In genomic region chr19:6800991-6801396, GRCh38 we compare ENCODE assay signal across 8 cellular contexts. TPM values are rescaled to one million over a fixed set of nuclear protein-coding genes. Genes with fewer than 3 reads are reported as not detected.
DNase-seq lines count a peak whose midpoint lies in the region; ATAC-seq, FAIRE-seq and TF ChIP-seq lines count a peak whose summit lies in the region.

No MANE protein-coding gene starts in this region.

- H3K9me2 ChIP-seq in DOHH2 (replicated peaks; ENCODE audit: control insufficient read depth, low read length): no peaks in the 10 kb centered on the region

- H3K4me3 ChIP-seq in DOHH2 (ENCODE audit: low read length) (peak overlapping the region; percentile 77), astrocyte of the spinal cord (ENCODE audit: low read depth, low read length) (no peak overlapping the region), muscle layer of duodenum (ENCODE audit: low read depth in 1 of 2, low read length in 2 of 2) (peak overlapping the region; percentile 48 to 51)
- H3K4me3 ChIP-seq in Jurkat, Clone E6-1 (ENCODE audit: low read length): peak overlapping the region; percentile 56

- H3K27me3 ChIP-seq in DOHH2 (ENCODE audit: control insufficient read depth, low read length) (no peaks in the 10 kb centered on the region), muscle layer of duodenum (ENCODE audit: low read depth, low read length) (no peaks in the 10 kb centered on the region)

- 0 out of 2 replicates have a peak, but pooled peaks cover 4% of the 10 kb centered on the region for H4K20me1 ChIP-seq in DOHH2 (ENCODE audit: control insufficient read depth, insufficient read depth, low read depth, low read length)

- intact Hi-C loops in posterior cingulate gyrus (cut with DNase I): no loop called here

- peak; percentile 26 for DNase-seq in Jurkat, Clone E6-1 (ENCODE audit: low read depth, low spot score)
- DNase-seq in astrocyte of the spinal cord (ENCODE audit: low read depth, low spot score) (peak; percentile 54), posterior cingulate gyrus (no peak), D721Med (ENCODE audit: insufficient read length, low spot score) (no peak), G401 (ENCODE audit: low spot score) (no peak)

- H3F3A ChIP-seq in DOHH2 (ENCODE audit: control insufficient read depth, insufficient read depth): peaks cover 16% of the 10 kb centered on the region

- peak overlapping the region; percentile 95 for H3K4me2 ChIP-seq in DOHH2 (ENCODE audit: low read length)

- H3K36me3 ChIP-seq in DOHH2 (ENCODE audit: control insufficient read depth, low read length): peaks cover 14% of the 10 kb centered on the region
- no peaks in the 10 kb centered on the region for H3K36me3 ChIP-seq in muscle layer of duodenum (ENCODE audit: control insufficient read depth in 1 of 2, insufficient read depth in 2 of 2, low read length in 2 of 2)

- H3K4me1 ChIP-seq in DOHH2 (ENCODE audit: control insufficient read depth, low read length) (peaks cover 67% of the 10 kb centered on the region), muscle layer of duodenum (ENCODE audit: control insufficient read depth in 1 of 2, insufficient read depth in 2 of 2, low read length in 2 of 2) (peaks cover 5 to 8% of the 10 kb centered on the region in 2 donors)

- no peak for FAIRE-seq in D721Med (lab: Jason Lieb, UNC)

- TF ChIP-seq CTCF in DOHH2 (IDR thresholded peaks at IDR 0.05; ENCODE audit: low read depth, low read length, poor library complexity, severe bottlenecking) (no peak), astrocyte of the spinal cord (IDR thresholded peaks at IDR 0.05; ENCODE audit: low read depth, low read length) (no peak), D721Med (IDR thresholded peaks at IDR 0.05; ENCODE audit: insufficient read depth, missing control alignments) (no peak)

- in situ Hi-C loops in astrocyte of the spinal cord (cut with HindIII; ENCODE audit: low sequenced_read_pairs): no loop called here
- in situ Hi-C loops in G401 (cut with HindIII; ENCODE audit: low sequenced_read_pairs): no loop called here

- no peaks in the 10 kb centered on the region for H3K9me3 ChIP-seq in DOHH2 (ENCODE audit: control insufficient read depth, insufficient read depth, low read length)
- H3K9me3 ChIP-seq in muscle layer of duodenum (ENCODE audit: control insufficient read depth in 1 of 2, low read length in 2 of 2): no peaks in the 10 kb centered on the region

- peaks cover 78% of the 10 kb centered on the region for H3K79me2 ChIP-seq in DOHH2 (ENCODE audit: control insufficient read depth, low read length)

- no peak for ATAC-seq in HG03565 (IDR thresholded peaks at IDR 0.05; ENCODE audit: unreplicated experiment)

- H3K27ac ChIP-seq in DOHH2 (ENCODE audit: low read depth, low read length) (peak overlapping the region; percentile 94), muscle layer of duodenum (ENCODE audit: low read length) (no peak overlapping the region)

RNA-seq across cellular contexts. Expression of gene VAV1, which starts 28.5 kb away (rescaled TPM):
- polyA plus RNA-seq in Jurkat, Clone E6-1 (2012; ENCODE audit: insufficient read depth, insufficient read length): 91.5 TPM
- not detected in 2 replicates for total RNA-seq in G401 (2014; rRNA removed; shearing (Covaris generic))

RNA-seq across cellular contexts. Expression of gene SH2D3A, which starts 33.8 kb away (rescaled TPM):
- polyA plus RNA-seq in Jurkat, Clone E6-1 (2012; ENCODE audit: insufficient read depth, insufficient read length): 15.7 TPM
- total RNA-seq in G401 (2014; rRNA removed; shearing (Covaris generic)): 12.2 and 16.1 TPM in 2 replicates

Comparison
In these comparisons a context has a peak if more than half of its experiments do, and no peak if none do; other contexts are left out.
1. DNase-seq: peak in Jurkat, Clone E6-1 (single experiment) and astrocyte of the spinal cord (single experiment); none in posterior cingulate gyrus (0 of 10), D721Med (single experiment) and G401 (single experiment).